ENCODE assay signal across 27 cellular contexts in genomic region chr12:38390968-38391367, GRCh38.
"Had no signal": no experiment of that assay in that cellular context is flagged by ENCODE, and none has a peak within 500 bp of the region (broad histone marks: within the 10 kb centered on the region; RNA-seq: fewer than 3 reads in every experiment).

No MANE protein-coding gene starts in this region.

- H3K36me3 Mint-ChIP-seq: memory B cell; naive thymus-derived CD8-positive, alpha-beta T cell; stimulated activated naive B cell treated with anti-CD40 and anti-IgM and Interleukin-4, amounts not matched to agents 10 μg/mL and 1 μg/mL and 100 μg/mL, for 72 hours had no signal

- H3K4me3 ChIP-seq: left ventricle myocardium inferior, lung, pancreas, prostate gland, skin epidermis, stomach, testis, thyroid gland, transverse colon, upper lobe of left lung, vagina had no signal

- H3K27me3 ChIP-seq: pancreas, stomach, testis, thyroid gland, transverse colon, upper lobe of left lung, vagina had no signal

- ATAC-seq: naive thymus-derived CD8-positive, alpha-beta T cell; pancreas; right cardiac atrium; sciatic nerve; stimulated activated naive B cell treated with anti-CD40 and anti-IgM and Interleukin-4, amounts not matched to agents 10 μg/mL and 1 μg/mL and 100 μg/mL, for 72 hours; stimulated activated naive CD8-positive, alpha-beta T cell treated with anti-CD3 and anti-CD28 coated beads, Interleukin-15, Interleukin-2, amounts not matched to agents 100 U/mL and 50 U/mL, for 24 hours had no signal

- H3K4me3 Mint-ChIP-seq: memory B cell; naive thymus-derived CD8-positive, alpha-beta T cell; nephron; neural crest cell; stimulated activated naive B cell treated with anti-CD40 and anti-IgM and Interleukin-4, amounts not matched to agents 10 μg/mL and 1 μg/mL and 100 μg/mL, for 72 hours had no signal

- H3K4me1 Mint-ChIP-seq: memory B cell; naive thymus-derived CD8-positive, alpha-beta T cell; nephron; neural crest cell had no signal

- H3K9me3 Mint-ChIP-seq: nephron had no signal

- H3K36me3 ChIP-seq: left ventricle myocardium inferior, pancreas, prostate gland, stomach, thyroid gland, transverse colon, upper lobe of left lung, vagina had no signal

- H3K27me3 Mint-ChIP-seq: memory B cell; naive thymus-derived CD8-positive, alpha-beta T cell; stimulated activated naive B cell treated with anti-CD40 and anti-IgM and Interleukin-4, amounts not matched to agents 10 μg/mL and 1 μg/mL and 100 μg/mL, for 72 hours had no signal

- DNase-seq: islet precursor cell; left ventricle myocardium inferior; naive thymus-derived CD8-positive, alpha-beta T cell; nucleus accumbens; pancreas; posterior cingulate gyrus; retina; right cardiac atrium; stimulated activated CD4-positive, alpha-beta T cell treated with anti-CD3 and anti-CD28 coated beads, Interleukin-12 subunit alpha, Interleukin-12 subunit beta, amount 100 ng/mL, for 4 hours; stimulated activated CD4-positive, alpha-beta T cell treated with anti-CD3 and anti-CD28 coated beads, Interleukin-15, amount 100 ng/mL, for 24 hours; stimulated activated CD4-positive, alpha-beta T cell treated with anti-CD3 and anti-CD28 coated beads, Interleukin-2, amount 100 ng/mL, for 24 hours; stimulated activated CD4-positive, alpha-beta T cell treated with anti-CD3 and anti-CD28 coated beads, Interleukin-4, amount 100 ng/mL, for 1 hour; stimulated activated naive B cell treated with anti-CD40 and anti-IgM and Interleukin-4, amounts not matched to agents 10 μg/mL and 1 μg/mL and 100 μg/mL, for 72 hours; stimulated activated naive CD8-positive, alpha-beta T cell treated with anti-CD3 and anti-CD28 coated beads, Interleukin-15, Interleukin-2, amounts not matched to agents 100 U/mL and 50 U/mL, for 24 hours; stomach; testis; thyroid gland; transverse colon; upper lobe of left lung had no signal

- H3K27ac Mint-ChIP-seq: memory B cell; naive thymus-derived CD8-positive, alpha-beta T cell; nephron; stimulated activated naive B cell treated with anti-CD40 and anti-IgM and Interleukin-4, amounts not matched to agents 10 μg/mL and 1 μg/mL and 100 μg/mL, for 72 hours had no signal

- H3K9me3 ChIP-seq: pancreas, prostate gland, stomach, testis, thyroid gland, transverse colon, upper lobe of left lung, vagina had no signal

- H3K4me1 ChIP-seq: left ventricle myocardium inferior, pancreas, prostate gland, stomach, testis, thyroid gland, transverse colon, upper lobe of left lung, vagina had no signal

- FAIRE-seq: pancreas had no signal

- H3K27ac ChIP-seq: left ventricle myocardium inferior, pancreas, prostate gland, skin epidermis, stomach, testis, thyroid gland, transverse colon, upper lobe of left lung, vagina had no signal
